Comparison of ENCODE assay signal across 12 cellular contexts in the genomic region with DNA sequence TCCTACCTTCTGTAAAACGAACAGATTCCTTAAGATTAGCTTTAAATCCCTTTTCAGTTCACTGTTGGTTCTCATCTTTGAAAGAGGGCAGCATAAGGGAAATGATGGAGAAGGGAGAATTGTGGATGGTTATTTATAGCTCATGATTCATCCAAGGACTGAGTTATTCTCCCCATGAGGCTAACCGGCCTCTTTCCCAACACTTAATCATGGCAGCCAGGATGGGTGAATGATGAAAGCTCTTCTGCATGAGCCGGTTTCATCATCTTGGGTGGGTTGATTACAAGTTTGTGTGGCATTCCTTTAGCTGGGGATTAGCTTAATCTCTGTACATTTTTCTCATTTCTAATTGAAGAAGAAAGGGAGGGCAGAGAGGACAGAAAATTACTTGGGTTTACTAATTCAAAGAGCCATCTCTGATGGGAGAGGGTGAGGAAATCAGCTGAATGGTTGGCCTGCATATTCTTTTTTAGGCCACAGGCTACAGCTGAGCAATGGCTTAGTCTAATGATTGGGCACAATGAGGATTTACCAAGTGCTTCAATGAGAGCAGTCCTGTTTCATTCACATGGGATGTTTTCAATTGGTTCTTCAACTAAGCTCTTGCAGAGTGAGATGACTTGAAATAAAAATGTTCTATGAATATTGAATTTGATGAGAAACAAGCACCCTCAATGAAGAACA.
DNase-seq lines count a peak whose midpoint lies in the region; ATAC-seq and TF ChIP-seq lines count a peak whose summit lies in the region.
"Had no signal": no experiment of that assay in that cellular context is flagged by ENCODE, and none has a peak within 500 bp of the region (broad histone marks: within the 10 kb centered on the region; RNA-seq: fewer than 3 reads in every experiment).

No MANE protein-coding gene starts in this region.

- peaks cover 7% of the 10 kb centered on the region for H3K4me1 Mint-ChIP-seq in MCF 10A (ENCODE audit: insufficient read depth, unreplicated experiment)

- CTCF ChIA-PET in MCF 10A (lab: Yijun Ruan, JAX) = interaction anchor here (0.6 to 3.8 kb wide), 6 partner anchors 10 to 397 kb away, joined by 3 to 37 read pairs (median 4); no protein-coding TSS in a partner anchor

- no peak overlapping the region for H3K4me3 Mint-ChIP-seq in MCF 10A (ENCODE audit: unreplicated experiment)
- H3K4me3 Mint-ChIP-seq: T-helper 2 cell treated with Interferon-gamma antibody and Interleukin-4, amounts not matched to agents 5 μg/mL and 100 μg/mL, for 36 hours had no signal

- BruUV-seq in MCF 10A (replicated peaks; lab: Mats Ljungman, UMichigan) = no TSS peak

- no peaks in the 10 kb centered on the region for H3K27me3 Mint-ChIP-seq in MCF 10A (ENCODE audit: insufficient read depth, unreplicated experiment)

- H3K4me3 ChIP-seq in breast epithelium = no peak overlapping the region
- H3K4me3 ChIP-seq in right atrium auricular region = no peak overlapping the region
- no peak overlapping the region for H3K4me3 ChIP-seq in vagina
- H3K4me3 ChIP-seq: upper lobe of left lung had no signal

- H3K27ac Mint-ChIP-seq in MCF 10A (ENCODE audit: low read depth, unreplicated experiment) = no peak overlapping the region
- H3K27ac Mint-ChIP-seq: T-helper 2 cell treated with Interferon-gamma antibody and Interleukin-4, amounts not matched to agents 5 μg/mL and 100 μg/mL, for 36 hours had no signal

- H3K27ac ChIP-seq in breast epithelium = peak overlapping the region in 1 of 2 donors; percentile 35
- peak overlapping the region in 1 of 2 donors; percentile 51 for H3K27ac ChIP-seq in right atrium auricular region
- peak overlapping the region; percentile 40 for H3K27ac ChIP-seq in vagina

- no peaks in the 10 kb centered on the region for H3K9me3 Mint-ChIP-seq in MCF 10A (ENCODE audit: unreplicated experiment)

- H3K9me3 ChIP-seq in breast epithelium (no peaks in the 10 kb centered on the region), right atrium auricular region (no peaks in the 10 kb centered on the region), vagina (no peaks in the 10 kb centered on the region)
- H3K9me3 ChIP-seq: upper lobe of left lung had no signal

- H3K36me3 ChIP-seq in breast epithelium (no peaks in the 10 kb centered on the region), right atrium auricular region (no peaks in the 10 kb centered on the region), vagina (no peaks in the 10 kb centered on the region)
- H3K36me3 ChIP-seq: upper lobe of left lung had no signal

- H3K27me3 ChIP-seq in breast epithelium = no peaks in the 10 kb centered on the region
- no peaks in the 10 kb centered on the region for H3K27me3 ChIP-seq in right atrium auricular region
- H3K27me3 ChIP-seq in vagina = no peaks in the 10 kb centered on the region
- H3K27me3 ChIP-seq: upper lobe of left lung had no signal

- intact Hi-C loops in MCF 10A (cut with micrococcal nuclease) = loop anchor here (2.0 kb wide), 1 partner anchor 21 kb away; no protein-coding TSS in a partner anchor
- intact Hi-C loops in breast epithelium (cut with DNase I; ENCODE audit: low total_unique reads) = no loop called here
- intact Hi-C loops in vagina (cut with DNase I) = no loop called here

- DNase-seq in MCF 10A (ENCODE audit: unreplicated experiment) = peak; percentile 95
- DNase-seq in breast epithelium (ENCODE audit: low spot score in 2 of 2) = no peak
- DNase-seq in astrocyte of the hippocampus (ENCODE audit: low read depth, low spot score) = peak; percentile 78
- DNase-seq in right atrium auricular region (ENCODE audit: low spot score) = peak; percentile 73
- no peak for DNase-seq in vagina (ENCODE audit: extremely low spot score in 2 of 2)
- DNase-seq: activated T-cell treated with anti-CD3 and anti-CD28 coated beads, Interleukin-2, amount 50 U/mL, for 48 hours; AML-193; upper lobe of left lung had no signal

- H3K4me1 ChIP-seq in breast epithelium = no peaks in the 10 kb centered on the region
- H3K4me1 ChIP-seq in right atrium auricular region = no peaks in the 10 kb centered on the region
- H3K4me1 ChIP-seq in vagina = peaks cover 26% of the 10 kb centered on the region
- H3K4me1 ChIP-seq: upper lobe of left lung had no signal

- no peak for TF ChIP-seq POLR2A in breast epithelium (IDR thresholded peaks at IDR 0.05)
- no peak for TF ChIP-seq POLR2A in vagina (IDR thresholded peaks at IDR 0.05)

- ATAC-seq in GM21367 (IDR thresholded peaks at IDR 0.05; ENCODE audit: unreplicated experiment) (no peak), HG02870 (IDR thresholded peaks at IDR 0.05; ENCODE audit: unreplicated experiment) (no peak), HG03135 (IDR thresholded peaks at IDR 0.05; ENCODE audit: unreplicated experiment) (no peak)

- H3K36me3 Mint-ChIP-seq in MCF 10A (ENCODE audit: insufficient read depth, unreplicated experiment) = no peaks in the 10 kb centered on the region

- POLR2A ChIA-PET in MCF 10A (lab: Yijun Ruan, JAX) = interaction anchor here (0.7 kb wide), 1 partner anchor 21 kb away, joined by 4 read pairs; no protein-coding TSS in a partner anchor

- TF ChIP-seq CTCF in MCF 10A (IDR thresholded peaks at IDR 0.05; ENCODE audit: unreplicated experiment) (no peak), breast epithelium (IDR thresholded peaks at IDR 0.05) (no peak), right atrium auricular region (IDR thresholded peaks at IDR 0.05) (no peak), vagina (IDR thresholded peaks at IDR 0.05) (no peak)

Comparison
In these comparisons a context has a peak if more than half of its experiments do, and no peak if none do; other contexts are left out.
1. DNase-seq: peak in MCF 10A (single experiment), astrocyte of the hippocampus (single experiment) and right atrium auricular region (single experiment); none in breast epithelium (0 of 2) and vagina (0 of 2).